ENCODE assay signal across 15 cellular contexts in the genomic region with DNA sequence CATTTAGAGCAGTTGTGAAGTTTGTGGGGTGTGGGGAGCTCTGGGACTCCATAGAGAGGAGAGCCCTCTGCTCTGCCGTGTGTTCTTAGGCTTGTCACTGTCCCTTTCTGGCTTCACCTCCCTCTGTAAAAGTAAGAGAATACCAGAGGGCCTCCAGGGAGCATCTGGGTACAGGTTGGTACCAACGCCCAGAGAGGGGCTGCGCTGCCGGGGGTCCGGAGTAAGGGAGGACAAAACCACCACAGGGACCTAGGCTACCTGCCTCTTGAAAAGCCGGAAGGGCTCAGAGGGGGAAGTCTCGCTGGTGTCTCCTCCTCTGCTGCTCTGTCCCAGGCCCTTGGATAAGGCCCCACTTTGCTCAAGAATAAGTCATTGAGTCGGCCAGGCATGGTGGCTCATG. TPM values are rescaled to one million over a fixed set of nuclear protein-coding genes. Genes with fewer than 3 reads are reported as not detected.
DNase-seq lines count a peak whose midpoint lies in the region; ATAC-seq and TF ChIP-seq lines count a peak whose summit lies in the region.
"Had no signal": no experiment of that assay in that cellular context is flagged by ENCODE, and none has a peak within 500 bp of the region (broad histone marks: within the 10 kb centered on the region; RNA-seq: fewer than 3 reads in every experiment).

No MANE protein-coding gene starts in this region.

- H3K4me3 ChIP-seq in PC-3 (ENCODE audit: low read length) (no peak overlapping the region), colonic mucosa (no peak overlapping the region), subcutaneous abdominal adipose tissue (ENCODE audit: low read depth in 1 of 5, low read length in 5 of 5) (no peak overlapping the region)

- H3K27me3 ChIP-seq in PC-3 (ENCODE audit: low read length) (no peaks in the 10 kb centered on the region), colonic mucosa (no peaks in the 10 kb centered on the region), subcutaneous abdominal adipose tissue (ENCODE audit: control insufficient read depth in 5 of 5, insufficient read depth in 4 of 5, low read length in 5 of 5) (peaks cover 0 to 4% (median 0%) of the 10 kb centered on the region in 5 donors)

- ATAC-seq in PC-3, result no peak
- no peak for ATAC-seq in HG03045 (IDR thresholded peaks at IDR 0.05; ENCODE audit: unreplicated experiment)
- no peak for ATAC-seq in GM21447 (IDR thresholded peaks at IDR 0.05; ENCODE audit: unreplicated experiment)
- ATAC-seq: CD8-positive, alpha-beta T cell; stimulated activated naive CD8-positive, alpha-beta T cell treated with anti-CD3 and anti-CD28 coated beads, Interleukin-15, Interleukin-2, amounts not matched to agents 100 U/mL and 50 U/mL, for 24 hours had no signal

- intact Hi-C loops in PC-3 (cut with micrococcal nuclease), result no loop called here
- intact Hi-C loops in colonic mucosa (cut with DNase I), result no loop called here

- peaks cover 26% of the 10 kb centered on the region for H3K79me2 ChIP-seq in PC-3 (ENCODE audit: low read length)

- H3K9ac ChIP-seq in PC-3 (ENCODE audit: low read length), result peak overlapping the region; percentile 22; the same call in 1 of the 2 replicates
- H3K9ac ChIP-seq in colonic mucosa (ENCODE audit: low read depth in 2 of 2, low read length in 2 of 2), result no peak overlapping the region
- H3K9ac ChIP-seq in subcutaneous abdominal adipose tissue (ENCODE audit: low read length in 5 of 5), result peak overlapping the region in 3 of 5 donors; percentile 16 to 41 (median 41)

- TF ChIP-seq CTCF in PC-3 (conservative IDR thresholded peaks at IDR 0.05; ENCODE audit: low read depth, low read length), result no peak
- no peak for TF ChIP-seq CTCF in colonic mucosa (IDR thresholded peaks at IDR 0.05)

- H3K4me1 ChIP-seq in PC-3 (ENCODE audit: insufficient read depth, low read length) (peaks cover 53% of the 10 kb centered on the region), colonic mucosa (peaks cover 6% of the 10 kb centered on the region), subcutaneous abdominal adipose tissue (ENCODE audit: control insufficient read depth in 5 of 5, insufficient read depth in 5 of 5, low read length in 5 of 5) (peaks cover 6 to 69% (median 61%) of the 10 kb centered on the region in 5 donors)

- H4K20me1 ChIP-seq in PC-3 (ENCODE audit: low read length), result 0 out of 2 replicates have a peak, but pooled peaks cover 3% of the 10 kb centered on the region

- H3F3A ChIP-seq in PC-3 (ENCODE audit: low read length, unreplicated experiment), result no peaks in the 10 kb centered on the region

- CTCF ChIA-PET in PC-3 (lab: Charles Lee), result interaction anchor here (0.8 to 1.3 kb wide), 2 partner anchors 15 to 24 kb away, joined by 3 read pairs; no protein-coding TSS in a partner anchor

- H3K36me3 ChIP-seq in PC-3 (ENCODE audit: low read depth, low read length) (no peaks in the 10 kb centered on the region), colonic mucosa (no peaks in the 10 kb centered on the region), subcutaneous abdominal adipose tissue (ENCODE audit: control insufficient read depth in 5 of 5, insufficient read depth in 5 of 5, low read length in 5 of 5) (no peaks in the 10 kb centered on the region)

- no peak overlapping the region for H2AFZ ChIP-seq in PC-3 (ENCODE audit: low read length)

- H3K4me2 ChIP-seq in PC-3 (ENCODE audit: low read length), result peak overlapping the region; percentile 90; the same call in 1 of the 2 replicates

- DNase-seq in PC-3, result no peak
- peak; percentile 20 for DNase-seq in colonic mucosa
- peak; percentile 51 for DNase-seq in mesenteric fat pad (ENCODE audit: low spot score)
- no peak for DNase-seq in NCI-H1930 (lab: John Stamatoyannopoulos, UW)
- DNase-seq in RPMI8226, result no peak
- DNase-seq: activated CD4-positive, CD25-positive, alpha-beta regulatory T cell treated with anti-CD3 and anti-CD28 coated beads, Interleukin-2, amount 50 U/mL, for 72 hours; activated effector memory CD4-positive, alpha-beta T cell treated with Interleukin-2 at 50 U/mL for 16 hours; NCI-H187; stimulated activated naive CD8-positive, alpha-beta T cell treated with anti-CD3 and anti-CD28 coated beads, Interleukin-15, Interleukin-2, amounts not matched to agents 100 U/mL and 50 U/mL, for 24 hours had no signal

- H3K9me3 ChIP-seq in PC-3 (ENCODE audit: low read length) (no peaks in the 10 kb centered on the region), colonic mucosa (no peaks in the 10 kb centered on the region), subcutaneous abdominal adipose tissue (ENCODE audit: control insufficient read depth in 5 of 5, low read length in 5 of 5) (no peaks in the 10 kb centered on the region)

- no peaks in the 10 kb centered on the region for H3K9me2 ChIP-seq in PC-3 (replicated peaks; ENCODE audit: low read length)

- BruUV-seq in PC-3 (replicated peaks; lab: Mats Ljungman, UMichigan), result no TSS peak

- POLR2A ChIA-PET in PC-3 (lab: Charles Lee; ENCODE audit: unreplicated experiment), result interaction anchor here (0.5 kb wide), 1 partner anchor 13 kb away, joined by 3 read pairs; no protein-coding TSS in a partner anchor

- H3K27ac ChIP-seq in PC-3 (ENCODE audit: low read length) (peak overlapping the region; percentile 98), colonic mucosa (peak overlapping the region; percentile 88), subcutaneous abdominal adipose tissue (ENCODE audit: low read depth, low read length) (peak overlapping the region; percentile 85)

RNA-seq across cellular contexts. Expression of a gene that starts 3.1 kb away (rescaled TPM):
- total RNA-seq in PC-3 (2014; rRNA removed) (176 and 217 TPM in 2 replicates), colonic mucosa (100 to 1,000 TPM; 116 to 130 TPM), mesenteric fat pad (154 TPM)
- total RNA-seq: CD8-positive, alpha-beta T cell had no signal

RNA-seq across cellular contexts. Expression of a gene that starts 44.2 kb away (rescaled TPM):
- total RNA-seq in PC-3 (2014; rRNA removed), result not detected in 2 replicates
- total RNA-seq in colonic mucosa, result not detected
- total RNA-seq in mesenteric fat pad, result 0.39 TPM
- total RNA-seq: bronchial epithelial cell; CD8-positive, alpha-beta T cell; kidney epithelial cell had no signal

Comparison
In these comparisons a context has a peak if more than half of its experiments do, and no peak if none do; other contexts are left out.
1. DNase-seq: peak in colonic mucosa (single experiment) and mesenteric fat pad (single experiment); none in PC-3 (single experiment), NCI-H1930 (0 of 2) and RPMI8226 (single experiment).
2. H3K9ac ChIP-seq: peak in PC-3 (single experiment) and subcutaneous abdominal adipose tissue (3 of 5); none in colonic mucosa (0 of 2).
3. Peak in every context shown above with its lines, with median percentiles within 50 percentile points of each other: H3K27ac ChIP-seq.